14 cellular contexts compared by ENCODE assay signal in the genomic region with DNA sequence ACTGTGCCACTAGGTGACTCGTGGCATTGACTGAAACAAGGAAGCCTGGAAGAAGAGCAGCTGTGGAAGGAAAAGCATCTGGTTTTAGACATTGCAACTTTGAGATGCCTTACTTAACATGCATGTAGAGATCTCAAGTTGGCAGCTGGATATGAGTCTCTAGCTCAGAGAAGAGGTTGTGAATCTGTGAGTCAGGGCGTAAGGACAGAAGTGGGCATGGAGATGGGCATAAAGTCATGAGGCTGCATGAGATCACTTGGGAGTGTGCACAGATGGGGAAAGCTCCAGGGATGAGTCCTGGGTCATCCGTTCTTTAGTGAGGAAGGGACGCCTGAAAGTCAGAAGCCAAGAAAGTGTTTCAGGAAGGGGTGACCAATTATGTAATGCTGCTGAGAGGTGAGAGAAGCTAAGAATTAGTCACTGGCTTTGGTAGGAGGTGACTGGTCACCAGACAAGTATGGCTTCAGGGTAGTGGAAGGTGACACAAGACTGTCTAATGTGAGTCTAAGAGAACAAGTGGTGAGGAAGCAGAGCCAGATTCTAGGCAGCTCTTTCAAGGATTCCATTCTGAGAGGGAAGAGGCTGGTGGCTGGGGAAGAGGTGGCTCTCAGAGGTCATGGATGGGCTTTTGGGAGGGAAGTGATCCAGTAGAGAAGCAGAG. TPM values are rescaled to one million over a fixed set of nuclear protein-coding genes. Genes with fewer than 3 reads are reported as not detected.
A peak's percentile ranks its signal among the peaks of the same experiment; 100 is the strongest.
DNase-seq lines count a peak whose midpoint lies in the region; ATAC-seq, FAIRE-seq and TF ChIP-seq lines count a peak whose summit lies in the region.
"Had no signal": no experiment of that assay in that cellular context is flagged by ENCODE, and none has a peak within 500 bp of the region (broad histone marks: within the 10 kb centered on the region; RNA-seq: fewer than 3 reads in every experiment).

No MANE protein-coding gene starts in this region.

- H3K36me3 ChIP-seq in HepG2 (replicated peaks in 1 of 2; ENCODE audit: control insufficient read depth in 1 of 2, insufficient read depth in 2 of 2, low read length in 2 of 2) (peaks cover 24 to 46% of the 10 kb centered on the region in 2 experiments; a peak in 4 of 5 replicates), right lobe of liver (peaks cover 4 to 53% (median 26%) of the 10 kb centered on the region in 4 donors)
- H3K36me3 ChIP-seq: ovary had no signal

- intact Hi-C loops in HepG2 (cut with micrococcal nuclease; ENCODE audit: unreplicated experiment) (no loop called here), right lobe of liver (cut with DNase I) (no loop called here)

- in situ Hi-C loops in HepG2 (cut with HindIII; ENCODE audit: extremely low pct_ligation_motif_present, low pct_unique_long_range_greater_than_20kb) = no loop called here

- no peaks in the 10 kb centered on the region for H3K9me3 ChIP-seq in HepG2 (ENCODE audit: low read length)
- no peaks in the 10 kb centered on the region for H3K9me3 ChIP-seq in right lobe of liver
- H3K9me3 ChIP-seq: ovary had no signal

- CTCF ChIA-PET in HepG2 (lab: Yijun Ruan, JAX; ENCODE audit: low intra/inter-chr PET ratio, low total read pairs) = interaction anchor here (0.7 kb wide), 1 partner anchor 18 kb away, joined by 3 read pairs; no protein-coding TSS in a partner anchor
- CTCF ChIA-PET in activated CD4-positive, alpha-beta memory T cell treated with anti-CD3 and anti-CD28 coated beads, Interleukin-2, amount 10 ng/mL, durations not matched to agents 7 days and 5 days (lab: Charles Lee) = interaction anchor here (0.6 kb wide), 1 partner anchor 10 kb away, joined by 4 read pairs; no protein-coding TSS in a partner anchor

- ATAC-seq in HepG2 (no peak), right lobe of liver (no peak), HG03139 (IDR thresholded peaks at IDR 0.05; ENCODE audit: unreplicated experiment) (no peak), HG03159 (IDR thresholded peaks at IDR 0.05; ENCODE audit: unreplicated experiment) (no peak)
- ATAC-seq: left colon had no signal

- POLR2A ChIA-PET in HepG2 (lab: Yijun Ruan, JAX) = interaction anchor here (1.0 to 2.8 kb wide), 7 partner anchors 16 to 64 kb away, joined by 3 to 8 read pairs (median 3); partner anchors contain the start of genes DDB2 and NR1H3
- POLR2A ChIA-PET in activated CD4-positive, alpha-beta memory T cell treated with anti-CD3 and anti-CD28 coated beads, Interleukin-2, amount 10 ng/mL, durations not matched to agents 7 days and 5 days (lab: Charles Lee) = interaction anchor here (0.9 to 2.4 kb wide), 11 partner anchors 8 to 163 kb away, joined by 3 to 11 read pairs (median 5); partner anchors contain the start of gene DDB2

- H3K4me1 ChIP-seq in HepG2 (ENCODE audit: insufficient read depth, low read length) (peaks cover 27% of the 10 kb centered on the region), right lobe of liver (peaks cover 2 to 44% (median 27%) of the 10 kb centered on the region in 4 donors)

- TF ChIP-seq EP300 in HepG2 (IDR thresholded peaks at IDR 0.05; ENCODE audit: low read depth in 2 of 2, low read length in 2 of 2) = no peak
- no peak for TF ChIP-seq EP300 in HepG2 (CRISPR knock-in tag; IDR thresholded peaks at IDR 0.05; ENCODE audit: borderline replicate concordance)

- FAIRE-seq in HepG2 (lab: Jason Lieb, UNC) = no peak

- no peaks in the 10 kb centered on the region for H3K9me3 Mint-ChIP-seq in activated CD4-positive, alpha-beta memory T cell treated with anti-CD3 and anti-CD28 coated beads, Interleukin-2, amount 10 ng/mL, durations not matched to agents 7 days and 5 days
- H3K9me3 Mint-ChIP-seq: CD8-positive, alpha-beta memory T cell had no signal

- peak overlapping the region; percentile 2 for H3K27ac Mint-ChIP-seq in activated CD4-positive, alpha-beta memory T cell treated with anti-CD3 and anti-CD28 coated beads, Interleukin-2, amount 10 ng/mL, durations not matched to agents 7 days and 5 days

- no peak overlapping the region for H3K4me2 ChIP-seq in HepG2 (ENCODE audit: low read depth, low read length)

- peaks cover 6% of the 10 kb centered on the region for H3K4me1 Mint-ChIP-seq in activated CD4-positive, alpha-beta memory T cell treated with anti-CD3 and anti-CD28 coated beads, Interleukin-2, amount 10 ng/mL, durations not matched to agents 7 days and 5 days

- no peaks in the 10 kb centered on the region for H3K79me2 ChIP-seq in HepG2 (ENCODE audit: insufficient read depth, low read length)

- TF ChIP-seq RAD21 in HepG2 (CRISPR knock-in tag; IDR thresholded peaks at IDR 0.05) = no peak

- TF ChIP-seq CTCF in HepG2 (CRISPR knock-in tag; IDR thresholded peaks at IDR 0.05) (no peak), right lobe of liver (IDR thresholded peaks at IDR 0.05) (no peak), fibroblast of mammary gland (conservative IDR thresholded peaks at IDR 0.05; ENCODE audit: control insufficient read depth, insufficient read depth, low read depth, low read length) (no peak)

- H3K9ac ChIP-seq in HepG2 (ENCODE audit: insufficient read depth, low read depth, low read length) = no peak overlapping the region

- no peak overlapping the region for H2AFZ ChIP-seq in HepG2 (ENCODE audit: low read length)

- H3K27me3 ChIP-seq in HepG2 (ENCODE audit: control insufficient read depth in 1 of 2, insufficient read depth in 2 of 2, low read length in 2 of 2) (no peaks in the 10 kb centered on the region), right lobe of liver (no peaks in the 10 kb centered on the region)
- H3K27me3 ChIP-seq: ovary had no signal

- BruUV-seq in HepG2 (replicated peaks; lab: Mats Ljungman, UMichigan) = no TSS peak

- no peaks in the 10 kb centered on the region for H3K27me3 Mint-ChIP-seq in activated CD4-positive, alpha-beta memory T cell treated with anti-CD3 and anti-CD28 coated beads, Interleukin-2, amount 10 ng/mL, durations not matched to agents 7 days and 5 days

- peaks cover 73% of the 10 kb centered on the region for H3K36me3 Mint-ChIP-seq in activated CD4-positive, alpha-beta memory T cell treated with anti-CD3 and anti-CD28 coated beads, Interleukin-2, amount 10 ng/mL, durations not matched to agents 7 days and 5 days (ENCODE audit: low read depth)

- 98% methylated on average over 4 of the region's 4 CpGs for WGBS in HepG2 (ENCODE audit: low lambda C conversion rate)
- WGBS in right lobe of liver (ENCODE audit: insufficient coverage, low coverage, low lambda C conversion rate, missing lambda C conversion rate) = 77% methylated on average over 4 of the region's 4 CpGs

- TF ChIP-seq POLR2A in HepG2 (IDR thresholded peaks at IDR 0.05; ENCODE audit: insufficient read depth in 1 of 2, low read depth in 2 of 2, low read length in 2 of 2) (0 out of 4 replicates have a peak, but pooled peaks have one; percentile 15 to 32), right lobe of liver (IDR thresholded peaks at IDR 0.05) (no peak)

- H3K4me3 ChIP-seq in HepG2 (replicated peaks in 1 of 3; ENCODE audit: insufficient read depth in 1 of 3, low read depth in 2 of 3, low read length in 3 of 3) = no peak overlapping the region
- H3K4me3 ChIP-seq in right lobe of liver = no peak overlapping the region
- H3K4me3 ChIP-seq in fibroblast of mammary gland (ENCODE audit: control insufficient read depth, low read depth, low read length) = no peak overlapping the region
- H3K4me3 ChIP-seq: ovary had no signal

- H3K4me3 Mint-ChIP-seq in activated CD4-positive, alpha-beta memory T cell treated with anti-CD3 and anti-CD28 coated beads, Interleukin-2, amount 10 ng/mL, durations not matched to agents 7 days and 5 days = no peak overlapping the region

- H3K27ac ChIP-seq in HepG2 (ENCODE audit: extremely low read length, insufficient read depth, low read length) = no peak overlapping the region
- no peak overlapping the region for H3K27ac ChIP-seq in right lobe of liver
- H3K27ac ChIP-seq: ovary had no signal

- no peaks in the 10 kb centered on the region for H4K20me1 ChIP-seq in HepG2 (ENCODE audit: insufficient read depth, low read length)

- DNase-seq in HepG2 (ENCODE audit: low spot score) (no peak), right lobe of liver (no peak), fibroblast of mammary gland (ENCODE audit: low read depth) (peak; percentile 57), germinal center (ENCODE audit: low spot score) (no peak), SKM-1 treated with dmso at 0.1 percent for 144 hours (lab: John Stamatoyannopoulos, UW; ENCODE audit: unreplicated experiment) (no peak)
- DNase-seq in activated CD4-positive, alpha-beta memory T cell treated with anti-CD3 and anti-CD28 coated beads, Interleukin-2, amount 10 ng/mL, durations not matched to agents 7 days and 5 days = no peak
- DNase-seq: activated CD8-positive, alpha-beta memory T cell treated with anti-CD3 and anti-CD28 coated beads, Interleukin-2, amount 50 U/mL, for 48 hours; cerebellar nuclear complex; left colon; NCI-H526 treated with DMSO at 0.1 percent for 48 hours; ovary had no signal

RNA-seq across cellular contexts. Expression of gene ACP2, which starts 6.7 kb away (rescaled TPM):
- total RNA-seq in HepG2 (2016; rRNA removed; fragmentation: Illumina TruSeq; extraction: Trizol) (7.8 and 20.2 TPM in 2 replicates), right lobe of liver (100 to 1,000 TPM in 2 of 6 experiments, 10 to 100 TPM in 4; 53.3 to 173 (median 64.1) TPM)
- 4.1 and 4.5 TPM in 2 replicates for total RNA-seq in HepG2 (2016; cell fraction: cytosol; rRNA removed; fragmentation: Illumina TruSeq; extraction: Trizol; ENCODE audit: low read depth)
- total RNA-seq in HepG2 (2016; cell fraction: insoluble cytoplasmic fraction; rRNA removed; fragmentation: Illumina TruSeq; extraction: Trizol) = 6.4 and 19.4 TPM in 2 replicates
- total RNA-seq in HepG2 (2016; cell fraction: membrane; rRNA removed; fragmentation: Illumina TruSeq; extraction: Trizol) = 7.4 and 7.6 TPM in 2 replicates
- 22.3 and 27.4 TPM in 2 replicates for total RNA-seq in HepG2 (2016; cell fraction: nucleus; rRNA removed; fragmentation: Illumina TruSeq; extraction: Trizol)
- 17.7 and 27.5 TPM in 2 replicates for polyA plus RNA-seq in HepG2 (2011; rRNA removed)
- polyA plus RNA-seq in HepG2 (2011; cell fraction: cytosol; rRNA removed) = 11.6 and 12.5 TPM in 2 replicates
- 57.6 and 68.7 TPM in 2 replicates for polyA plus RNA-seq in HepG2 (2011; cell fraction: nucleus; rRNA removed)
- 14.7 and 15.9 TPM in 2 replicates for polyA plus RNA-seq in HepG2 (2012)
- polyA plus RNA-seq in HepG2 (2016; cell fraction: cytosol; fragmentation: Illumina TruSeq; extraction: Trizol; ENCODE audit: low read depth) = 3.3 and 3.6 TPM in 2 replicates
- polyA plus RNA-seq in HepG2 (2016; cell fraction: insoluble cytoplasmic fraction; fragmentation: Illumina TruSeq; extraction: Trizol; ENCODE audit: low read depth) = 6.0 and 8.7 TPM in 2 replicates
- 6.0 and 6.5 TPM in 2 replicates for polyA plus RNA-seq in HepG2 (2016; cell fraction: membrane; fragmentation: Illumina TruSeq; extraction: Trizol; ENCODE audit: low read depth)
- polyA plus RNA-seq in HepG2 (2016; cell fraction: nucleus; fragmentation: Illumina TruSeq; extraction: Trizol; ENCODE audit: insufficient read depth, low read depth) = 38.9 and 42.1 TPM in 2 replicates
- polyA minus RNA-seq in HepG2 (2011; rRNA and poly(A)+ RNA removed; ENCODE audit: low replicate concordance) = 55.8 and 92.1 TPM in 2 replicates
- polyA minus RNA-seq in HepG2 (2011; cell fraction: cytosol; rRNA and poly(A)+ RNA removed) = 13.0 and 13.5 TPM in 2 replicates
- polyA minus RNA-seq in HepG2 (2011; cell fraction: nucleus; rRNA and poly(A)+ RNA removed) = 35.7 and 37.6 TPM in 2 replicates
- 10 to 100 TPM; 26.6 to 27.1 TPM for total RNA-seq in activated CD4-positive, alpha-beta memory T cell treated with anti-CD3 and anti-CD28 coated beads, Interleukin-2, amount 10 ng/mL, durations not matched to agents 7 days and 5 days

RNA-seq across cellular contexts. Expression of gene NR1H3, which starts 15.9 kb away (rescaled TPM):
- total RNA-seq in HepG2 (2016; rRNA removed; fragmentation: Illumina TruSeq; extraction: Trizol) (36.5 and 41.8 TPM in 2 replicates), right lobe of liver (10 to 100 TPM; 61.5 to 82.9 (median 67.3) TPM)
- total RNA-seq in HepG2 (2016; cell fraction: cytosol; rRNA removed; fragmentation: Illumina TruSeq; extraction: Trizol; ENCODE audit: low read depth) = 22.0 and 26.3 TPM in 2 replicates
- total RNA-seq in HepG2 (2016; cell fraction: insoluble cytoplasmic fraction; rRNA removed; fragmentation: Illumina TruSeq; extraction: Trizol) = 41.4 and 43.5 TPM in 2 replicates
- 46.0 and 47.2 TPM in 2 replicates for total RNA-seq in HepG2 (2016; cell fraction: membrane; rRNA removed; fragmentation: Illumina TruSeq; extraction: Trizol)
- total RNA-seq in HepG2 (2016; cell fraction: nucleus; rRNA removed; fragmentation: Illumina TruSeq; extraction: Trizol) = 30.2 and 30.9 TPM in 2 replicates
- polyA plus RNA-seq in HepG2 (2011; rRNA removed) = 102 and 115 TPM in 2 replicates
- polyA plus RNA-seq in HepG2 (2011; cell fraction: cytosol; rRNA removed) = 63.3 and 100 TPM in 2 replicates
- polyA plus RNA-seq in HepG2 (2011; cell fraction: nucleus; rRNA removed) = 260 and 267 TPM in 2 replicates
- polyA plus RNA-seq in HepG2 (2012) = 31.6 and 34.5 TPM in 2 replicates
- 18.8 and 21.2 TPM in 2 replicates for polyA plus RNA-seq in HepG2 (2016; cell fraction: cytosol; fragmentation: Illumina TruSeq; extraction: Trizol; ENCODE audit: low read depth)
- polyA plus RNA-seq in HepG2 (2016; cell fraction: insoluble cytoplasmic fraction; fragmentation: Illumina TruSeq; extraction: Trizol; ENCODE audit: low read depth) = 29.3 and 35.1 TPM in 2 replicates
- polyA plus RNA-seq in HepG2 (2016; cell fraction: membrane; fragmentation: Illumina TruSeq; extraction: Trizol; ENCODE audit: low read depth) = 29.5 and 32.4 TPM in 2 replicates
- 72.4 and 72.5 TPM in 2 replicates for polyA plus RNA-seq in HepG2 (2016; cell fraction: nucleus; fragmentation: Illumina TruSeq; extraction: Trizol; ENCODE audit: insufficient read depth, low read depth)
- 123 and 184 TPM in 2 replicates for polyA minus RNA-seq in HepG2 (2011; rRNA and poly(A)+ RNA removed; ENCODE audit: low replicate concordance)
- polyA minus RNA-seq in HepG2 (2011; cell fraction: cytosol; rRNA and poly(A)+ RNA removed) = 21.1 and 25.4 TPM in 2 replicates
- 36.3 and 39.8 TPM in 2 replicates for polyA minus RNA-seq in HepG2 (2011; cell fraction: nucleus; rRNA and poly(A)+ RNA removed)
- total RNA-seq in activated CD4-positive, alpha-beta memory T cell treated with anti-CD3 and anti-CD28 coated beads, Interleukin-2, amount 10 ng/mL, durations not matched to agents 7 days and 5 days = 10 to 100 TPM; 10.5 to 13.9 TPM

RNA-seq across cellular contexts. Expression of gene DDB2, which starts 27.1 kb away (rescaled TPM):
- total RNA-seq in HepG2 (2016; rRNA removed; fragmentation: Illumina TruSeq; extraction: Trizol) (83.4 and 88.1 TPM in 2 replicates), right lobe of liver (10 to 100 TPM; 13.1 to 24.2 (median 13.8) TPM)
- total RNA-seq in HepG2 (2016; cell fraction: cytosol; rRNA removed; fragmentation: Illumina TruSeq; extraction: Trizol; ENCODE audit: low read depth) = 42.2 and 43.5 TPM in 2 replicates
- 83.5 and 97.1 TPM in 2 replicates for total RNA-seq in HepG2 (2016; cell fraction: insoluble cytoplasmic fraction; rRNA removed; fragmentation: Illumina TruSeq; extraction: Trizol)
- 57.3 and 60.8 TPM in 2 replicates for total RNA-seq in HepG2 (2016; cell fraction: membrane; rRNA removed; fragmentation: Illumina TruSeq; extraction: Trizol)
- 58.4 and 60.1 TPM in 2 replicates for total RNA-seq in HepG2 (2016; cell fraction: nucleus; rRNA removed; fragmentation: Illumina TruSeq; extraction: Trizol)
- 66.8 and 71.4 TPM in 2 replicates for polyA plus RNA-seq in HepG2 (2011; rRNA removed)
- polyA plus RNA-seq in HepG2 (2011; cell fraction: cytosol; rRNA removed) = 52.8 and 58.0 TPM in 2 replicates
- polyA plus RNA-seq in HepG2 (2011; cell fraction: nucleus; rRNA removed) = 181 and 193 TPM in 2 replicates
- polyA plus RNA-seq in HepG2 (2012) = 46.8 and 59.0 TPM in 2 replicates
- polyA plus RNA-seq in HepG2 (2016; cell fraction: cytosol; fragmentation: Illumina TruSeq; extraction: Trizol; ENCODE audit: low read depth) = 33.5 and 35.4 TPM in 2 replicates
- 91.3 and 93.6 TPM in 2 replicates for polyA plus RNA-seq in HepG2 (2016; cell fraction: insoluble cytoplasmic fraction; fragmentation: Illumina TruSeq; extraction: Trizol; ENCODE audit: low read depth)
- 43.2 and 43.8 TPM in 2 replicates for polyA plus RNA-seq in HepG2 (2016; cell fraction: membrane; fragmentation: Illumina TruSeq; extraction: Trizol; ENCODE audit: low read depth)
- 125 and 136 TPM in 2 replicates for polyA plus RNA-seq in HepG2 (2016; cell fraction: nucleus; fragmentation: Illumina TruSeq; extraction: Trizol; ENCODE audit: insufficient read depth, low read depth)
- 62.5 and 94.9 TPM in 2 replicates for polyA minus RNA-seq in HepG2 (2011; rRNA and poly(A)+ RNA removed; ENCODE audit: low replicate concordance)
- polyA minus RNA-seq in HepG2 (2011; cell fraction: cytosol; rRNA and poly(A)+ RNA removed) = 19.2 and 26.2 TPM in 2 replicates
- polyA minus RNA-seq in HepG2 (2011; cell fraction: nucleus; rRNA and poly(A)+ RNA removed) = 62.4 and 65.9 TPM in 2 replicates
- total RNA-seq in activated CD4-positive, alpha-beta memory T cell treated with anti-CD3 and anti-CD28 coated beads, Interleukin-2, amount 10 ng/mL, durations not matched to agents 7 days and 5 days = 100 to 1,000 TPM; 159 to 163 TPM

RNA-seq across cellular contexts. Expression of gene MADD, which starts 28.1 kb away (rescaled TPM):
- 16.4 and 18.0 TPM in 2 replicates for total RNA-seq in HepG2 (2016; rRNA removed; fragmentation: Illumina TruSeq; extraction: Trizol)
- total RNA-seq in HepG2 (2016; cell fraction: cytosol; rRNA removed; fragmentation: Illumina TruSeq; extraction: Trizol; ENCODE audit: low read depth) = 3.6 and 4.8 TPM in 2 replicates
- total RNA-seq in HepG2 (2016; cell fraction: insoluble cytoplasmic fraction; rRNA removed; fragmentation: Illumina TruSeq; extraction: Trizol) = 14.2 and 17.9 TPM in 2 replicates
- total RNA-seq in HepG2 (2016; cell fraction: membrane; rRNA removed; fragmentation: Illumina TruSeq; extraction: Trizol) = 5.8 and 6.9 TPM in 2 replicates
- total RNA-seq in HepG2 (2016; cell fraction: nucleus; rRNA removed; fragmentation: Illumina TruSeq; extraction: Trizol) = 21.5 and 24.2 TPM in 2 replicates
- polyA plus RNA-seq in HepG2 (2011; rRNA removed) = 29.2 and 30.1 TPM in 2 replicates
- polyA plus RNA-seq in HepG2 (2011; cell fraction: cytosol; rRNA removed) = 18.0 and 18.1 TPM in 2 replicates
- 70.7 and 85.3 TPM in 2 replicates for polyA plus RNA-seq in HepG2 (2011; cell fraction: nucleus; rRNA removed)
- polyA plus RNA-seq in HepG2 (2012) = 18.8 and 27.6 TPM in 2 replicates
- polyA plus RNA-seq in HepG2 (2016; cell fraction: cytosol; fragmentation: Illumina TruSeq; extraction: Trizol; ENCODE audit: low read depth) = 0.83 and 0.84 TPM in 2 replicates
- polyA plus RNA-seq in HepG2 (2016; cell fraction: insoluble cytoplasmic fraction; fragmentation: Illumina TruSeq; extraction: Trizol; ENCODE audit: low read depth) = 11.1 and 13.7 TPM in 2 replicates
- polyA plus RNA-seq in HepG2 (2016; cell fraction: membrane; fragmentation: Illumina TruSeq; extraction: Trizol; ENCODE audit: low read depth) = 2.4 TPM in 2 replicates
- 52.0 and 53.3 TPM in 2 replicates for polyA plus RNA-seq in HepG2 (2016; cell fraction: nucleus; fragmentation: Illumina TruSeq; extraction: Trizol; ENCODE audit: insufficient read depth, low read depth)
- polyA minus RNA-seq in HepG2 (2011; rRNA and poly(A)+ RNA removed; ENCODE audit: low replicate concordance) = 124 and 272 TPM in 2 replicates
- polyA minus RNA-seq in HepG2 (2011; cell fraction: cytosol; rRNA and poly(A)+ RNA removed) = 14.4 and 19.1 TPM in 2 replicates
- 40.8 and 44.3 TPM in 2 replicates for polyA minus RNA-seq in HepG2 (2011; cell fraction: nucleus; rRNA and poly(A)+ RNA removed)
- total RNA-seq in right lobe of liver = 10 to 100 TPM; 15.2 to 21.3 (median 16.8) TPM
- total RNA-seq in activated CD4-positive, alpha-beta memory T cell treated with anti-CD3 and anti-CD28 coated beads, Interleukin-2, amount 10 ng/mL, durations not matched to agents 7 days and 5 days = 100 to 1,000 TPM in 1 of 2 experiments, 10 to 100 TPM in 1; 99.4 to 107 TPM

RNA-seq across cellular contexts. Expression of gene PACSIN3, which starts 55.6 kb away (rescaled TPM):
- total RNA-seq in HepG2 (2016; rRNA removed; fragmentation: Illumina TruSeq; extraction: Trizol) (86.4 and 93.3 TPM in 2 replicates), right lobe of liver (10 to 100 TPM in 5 of 6 experiments, 1 to 10 TPM in 1; 9.6 to 31.1 (median 25.0) TPM)
- total RNA-seq in HepG2 (2016; cell fraction: cytosol; rRNA removed; fragmentation: Illumina TruSeq; extraction: Trizol; ENCODE audit: low read depth) = 23.5 and 25.6 TPM in 2 replicates
- total RNA-seq in HepG2 (2016; cell fraction: insoluble cytoplasmic fraction; rRNA removed; fragmentation: Illumina TruSeq; extraction: Trizol) = 85.9 and 101 TPM in 2 replicates
- 44.9 and 52.0 TPM in 2 replicates for total RNA-seq in HepG2 (2016; cell fraction: membrane; rRNA removed; fragmentation: Illumina TruSeq; extraction: Trizol)
- total RNA-seq in HepG2 (2016; cell fraction: nucleus; rRNA removed; fragmentation: Illumina TruSeq; extraction: Trizol) = 48.3 and 58.6 TPM in 2 replicates
- 47.9 and 56.8 TPM in 2 replicates for polyA plus RNA-seq in HepG2 (2011; rRNA removed)
- 46.8 and 58.3 TPM in 2 replicates for polyA plus RNA-seq in HepG2 (2011; cell fraction: cytosol; rRNA removed)
- 69.7 and 70.5 TPM in 2 replicates for polyA plus RNA-seq in HepG2 (2011; cell fraction: nucleus; rRNA removed)
- polyA plus RNA-seq in HepG2 (2012) = 37.6 and 45.0 TPM in 2 replicates
- polyA plus RNA-seq in HepG2 (2016; cell fraction: cytosol; fragmentation: Illumina TruSeq; extraction: Trizol; ENCODE audit: low read depth) = 19.9 and 22.2 TPM in 2 replicates
- polyA plus RNA-seq in HepG2 (2016; cell fraction: insoluble cytoplasmic fraction; fragmentation: Illumina TruSeq; extraction: Trizol; ENCODE audit: low read depth) = 75.8 and 91.5 TPM in 2 replicates
- 36.6 and 40.8 TPM in 2 replicates for polyA plus RNA-seq in HepG2 (2016; cell fraction: membrane; fragmentation: Illumina TruSeq; extraction: Trizol; ENCODE audit: low read depth)
- polyA plus RNA-seq in HepG2 (2016; cell fraction: nucleus; fragmentation: Illumina TruSeq; extraction: Trizol; ENCODE audit: insufficient read depth, low read depth) = 92.3 and 96.2 TPM in 2 replicates
- polyA minus RNA-seq in HepG2 (2011; rRNA and poly(A)+ RNA removed; ENCODE audit: low replicate concordance) = 46.1 and 86.9 TPM in 2 replicates
- polyA minus RNA-seq in HepG2 (2011; cell fraction: cytosol; rRNA and poly(A)+ RNA removed) = 31.6 and 35.2 TPM in 2 replicates
- polyA minus RNA-seq in HepG2 (2011; cell fraction: nucleus; rRNA and poly(A)+ RNA removed) = 26.5 and 27.4 TPM in 2 replicates
- 1 to 10 TPM in 1 of 2 experiments, under 1 TPM in 1; 0.91 to 1.2 TPM for total RNA-seq in activated CD4-positive, alpha-beta memory T cell treated with anti-CD3 and anti-CD28 coated beads, Interleukin-2, amount 10 ng/mL, durations not matched to agents 7 days and 5 days
- polyA plus RNA-seq: CD8-positive, alpha-beta memory T cell had no signal
